In the genomic region with DNA sequence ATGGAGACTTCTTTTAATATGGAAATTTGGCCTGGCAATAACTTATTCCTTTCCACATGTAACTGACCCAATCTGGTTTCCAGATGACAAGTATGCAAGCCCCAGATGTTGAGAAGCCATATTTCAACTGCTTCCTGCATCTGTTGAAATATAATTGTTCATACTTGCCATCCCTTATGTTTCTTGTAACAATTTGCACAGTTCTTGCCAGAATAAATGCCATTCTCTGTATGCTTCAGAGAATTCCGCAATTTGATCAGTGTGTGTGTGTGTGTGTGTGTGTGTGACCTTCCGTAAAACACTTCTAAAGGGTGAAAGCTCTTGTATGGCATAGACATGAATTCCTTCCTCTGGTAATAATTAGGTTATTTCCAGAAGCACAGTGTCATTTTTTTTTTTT, we compare ENCODE assay signal across 1 cellular context.
TF ChIP-seq lines count a peak whose summit lies in the region.

No MANE protein-coding gene starts in this region.

TF ChIP-seq in K562, 482 proteins besides CTCF, POLR2A, EP300 and RAD21:
- TF ChIP-seq DPF2 (IDR thresholded peaks at IDR 0.05) (no peak), ASH1L (IDR thresholded peaks at IDR 0.05; ENCODE audit: borderline replicate concordance, low read depth, partially characterized antibody) (no peak), WHSC1 (IDR thresholded peaks at IDR 0.05; ENCODE audit: low read length) (no peak), NFE2 (IDR thresholded peaks at IDR 0.05; ENCODE audit: low read depth) (no peak), USF2 (CRISPR knock-in tag; IDR thresholded peaks at IDR 0.05) (no peak), ATF7 (IDR thresholded peaks at IDR 0.05) (no peak), PHF8 (IDR thresholded peaks at IDR 0.05; ENCODE audit: borderline replicate concordance, low read length) (no peak), THRAP3 (IDR thresholded peaks at IDR 0.05; ENCODE audit: borderline replicate concordance) (no peak), ETS2 (tag; IDR thresholded peaks at IDR 0.05; ENCODE audit: borderline replicate concordance, poor library complexity, severe bottlenecking) (no peak), TARDBP (IDR thresholded peaks at IDR 0.05) (no peak), POU5F1 (IDR thresholded peaks at IDR 0.05; ENCODE audit: borderline replicate concordance, low read depth, low read length, partially characterized antibody) (no peak), LARP7 (IDR thresholded peaks at IDR 0.05) (no peak), NR2F6 (CRISPR knock-in tag; IDR thresholded peaks at IDR 0.05) (no peak)
- TF ChIP-seq, protein P1, sequence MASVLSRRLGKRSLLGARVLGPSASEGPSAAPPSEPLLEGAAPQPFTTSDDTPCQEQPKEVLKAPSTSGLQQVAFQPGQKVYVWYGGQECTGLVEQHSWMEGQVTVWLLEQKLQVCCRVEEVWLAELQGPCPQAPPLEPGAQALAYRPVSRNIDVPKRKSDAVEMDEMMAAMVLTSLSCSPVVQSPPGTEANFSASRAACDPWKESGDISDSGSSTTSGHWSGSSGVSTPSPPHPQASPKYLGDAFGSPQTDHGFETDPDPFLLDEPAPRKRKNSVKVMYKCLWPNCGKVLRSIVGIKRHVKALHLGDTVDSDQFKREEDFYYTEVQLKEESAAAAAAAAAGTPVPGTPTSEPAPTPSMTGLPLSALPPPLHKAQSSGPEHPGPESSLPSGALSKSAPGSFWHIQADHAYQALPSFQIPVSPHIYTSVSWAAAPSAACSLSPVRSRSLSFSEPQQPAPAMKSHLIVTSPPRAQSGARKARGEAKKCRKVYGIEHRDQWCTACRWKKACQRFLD (CRISPR knock-in tag; IDR thresholded peaks at IDR 0.05) = no peak
- TF ChIP-seq, protein P2, sequence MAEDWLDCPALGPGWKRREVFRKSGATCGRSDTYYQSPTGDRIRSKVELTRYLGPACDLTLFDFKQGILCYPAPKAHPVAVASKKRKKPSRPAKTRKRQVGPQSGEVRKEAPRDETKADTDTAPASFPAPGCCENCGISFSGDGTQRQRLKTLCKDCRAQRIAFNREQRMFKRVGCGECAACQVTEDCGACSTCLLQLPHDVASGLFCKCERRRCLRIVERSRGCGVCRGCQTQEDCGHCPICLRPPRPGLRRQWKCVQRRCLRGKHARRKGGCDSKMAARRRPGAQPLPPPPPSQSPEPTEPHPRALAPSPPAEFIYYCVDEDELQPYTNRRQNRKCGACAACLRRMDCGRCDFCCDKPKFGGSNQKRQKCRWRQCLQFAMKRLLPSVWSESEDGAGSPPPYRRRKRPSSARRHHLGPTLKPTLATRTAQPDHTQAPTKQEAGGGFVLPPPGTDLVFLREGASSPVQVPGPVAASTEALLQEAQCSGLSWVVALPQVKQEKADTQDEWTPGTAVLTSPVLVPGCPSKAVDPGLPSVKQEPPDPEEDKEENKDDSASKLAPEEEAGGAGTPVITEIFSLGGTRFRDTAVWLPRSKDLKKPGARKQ (CRISPR knock-in tag; IDR thresholded peaks at IDR 0.05) = no peak
- TF ChIP-seq, protein P3, sequence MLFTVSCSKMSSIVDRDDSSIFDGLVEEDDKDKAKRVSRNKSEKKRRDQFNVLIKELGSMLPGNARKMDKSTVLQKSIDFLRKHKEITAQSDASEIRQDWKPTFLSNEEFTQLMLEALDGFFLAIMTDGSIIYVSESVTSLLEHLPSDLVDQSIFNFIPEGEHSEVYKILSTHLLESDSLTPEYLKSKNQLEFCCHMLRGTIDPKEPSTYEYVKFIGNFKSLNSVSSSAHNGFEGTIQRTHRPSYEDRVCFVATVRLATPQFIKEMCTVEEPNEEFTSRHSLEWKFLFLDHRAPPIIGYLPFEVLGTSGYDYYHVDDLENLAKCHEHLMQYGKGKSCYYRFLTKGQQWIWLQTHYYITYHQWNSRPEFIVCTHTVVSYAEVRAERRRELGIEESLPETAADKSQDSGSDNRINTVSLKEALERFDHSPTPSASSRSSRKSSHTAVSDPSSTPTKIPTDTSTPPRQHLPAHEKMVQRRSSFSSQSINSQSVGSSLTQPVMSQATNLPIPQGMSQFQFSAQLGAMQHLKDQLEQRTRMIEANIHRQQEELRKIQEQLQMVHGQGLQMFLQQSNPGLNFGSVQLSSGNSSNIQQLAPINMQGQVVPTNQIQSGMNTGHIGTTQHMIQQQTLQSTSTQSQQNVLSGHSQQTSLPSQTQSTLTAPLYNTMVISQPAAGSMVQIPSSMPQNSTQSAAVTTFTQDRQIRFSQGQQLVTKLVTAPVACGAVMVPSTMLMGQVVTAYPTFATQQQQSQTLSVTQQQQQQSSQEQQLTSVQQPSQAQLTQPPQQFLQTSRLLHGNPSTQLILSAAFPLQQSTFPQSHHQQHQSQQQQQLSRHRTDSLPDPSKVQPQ (CRISPR knock-in tag; IDR thresholded peaks at IDR 0.05; ENCODE audit: borderline replicate concordance) = no peak
- TF ChIP-seq, protein P4, sequence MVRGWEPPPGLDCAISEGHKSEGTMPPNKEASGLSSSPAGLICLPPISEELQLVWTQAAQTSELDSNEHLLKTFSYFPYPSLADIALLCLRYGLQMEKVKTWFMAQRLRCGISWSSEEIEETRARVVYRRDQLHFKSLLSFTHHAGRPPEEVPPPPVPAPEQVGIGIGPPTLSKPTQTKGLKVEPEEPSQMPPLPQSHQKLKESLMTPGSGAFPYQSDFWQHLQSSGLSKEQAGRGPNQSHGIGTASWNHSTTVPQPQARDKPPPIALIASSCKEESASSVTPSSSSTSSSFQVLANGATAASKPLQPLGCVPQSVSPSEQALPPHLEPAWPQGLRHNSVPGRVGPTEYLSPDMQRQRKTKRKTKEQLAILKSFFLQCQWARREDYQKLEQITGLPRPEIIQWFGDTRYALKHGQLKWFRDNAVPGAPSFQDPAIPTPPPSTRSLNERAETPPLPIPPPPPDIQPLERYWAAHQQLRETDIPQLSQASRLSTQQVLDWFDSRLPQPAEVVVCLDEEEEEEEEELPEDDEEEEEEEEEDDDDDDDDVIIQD (CRISPR knock-in tag; IDR thresholded peaks at IDR 0.05) = no peak
- TF ChIP-seq, protein P5, sequence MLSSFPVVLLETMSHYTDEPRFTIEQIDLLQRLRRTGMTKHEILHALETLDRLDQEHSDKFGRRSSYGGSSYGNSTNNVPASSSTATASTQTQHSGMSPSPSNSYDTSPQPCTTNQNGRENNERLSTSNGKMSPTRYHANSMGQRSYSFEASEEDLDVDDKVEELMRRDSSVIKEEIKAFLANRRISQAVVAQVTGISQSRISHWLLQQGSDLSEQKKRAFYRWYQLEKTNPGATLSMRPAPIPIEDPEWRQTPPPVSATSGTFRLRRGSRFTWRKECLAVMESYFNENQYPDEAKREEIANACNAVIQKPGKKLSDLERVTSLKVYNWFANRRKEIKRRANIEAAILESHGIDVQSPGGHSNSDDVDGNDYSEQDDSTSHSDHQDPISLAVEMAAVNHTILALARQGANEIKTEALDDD (IDR thresholded peaks at IDR 0.05) = no peak
- TF ChIP-seq, protein P6, sequence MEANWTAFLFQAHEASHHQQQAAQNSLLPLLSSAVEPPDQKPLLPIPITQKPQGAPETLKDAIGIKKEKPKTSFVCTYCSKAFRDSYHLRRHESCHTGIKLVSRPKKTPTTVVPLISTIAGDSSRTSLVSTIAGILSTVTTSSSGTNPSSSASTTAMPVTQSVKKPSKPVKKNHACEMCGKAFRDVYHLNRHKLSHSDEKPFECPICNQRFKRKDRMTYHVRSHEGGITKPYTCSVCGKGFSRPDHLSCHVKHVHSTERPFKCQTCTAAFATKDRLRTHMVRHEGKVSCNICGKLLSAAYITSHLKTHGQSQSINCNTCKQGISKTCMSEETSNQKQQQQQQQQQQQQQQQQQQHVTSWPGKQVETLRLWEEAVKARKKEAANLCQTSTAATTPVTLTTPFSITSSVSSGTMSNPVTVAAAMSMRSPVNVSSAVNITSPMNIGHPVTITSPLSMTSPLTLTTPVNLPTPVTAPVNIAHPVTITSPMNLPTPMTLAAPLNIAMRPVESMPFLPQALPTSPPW (CRISPR knock-in tag; IDR thresholded peaks at IDR 0.05) = no peak
